16 cellular contexts compared by ENCODE assay signal in the genomic region with DNA sequence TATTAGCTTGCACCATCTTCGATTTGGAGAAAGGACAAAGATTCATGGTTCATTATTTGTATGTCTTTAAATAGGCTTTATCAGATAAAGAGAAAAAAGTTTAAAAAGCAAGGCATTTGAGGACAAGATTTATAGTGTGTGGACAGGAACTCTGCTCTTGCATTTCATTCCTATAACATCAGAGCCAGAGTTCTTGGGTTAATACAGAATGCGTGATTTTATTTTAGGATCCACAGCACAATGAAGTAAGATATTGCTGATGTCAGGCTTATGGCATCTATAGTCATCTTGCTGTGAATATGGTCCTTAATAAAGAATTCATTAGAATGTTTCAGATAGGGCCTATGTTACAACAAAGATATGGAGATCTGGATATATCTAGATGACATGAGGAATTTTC. TPM values are rescaled to one million over a fixed set of nuclear protein-coding genes. Genes with fewer than 3 reads are reported as not detected.
DNase-seq lines count a peak whose midpoint lies in the region; ATAC-seq and TF ChIP-seq lines count a peak whose summit lies in the region.
"Had no signal": no experiment of that assay in that cellular context is flagged by ENCODE, and none has a peak within 500 bp of the region (broad histone marks: within the 10 kb centered on the region; RNA-seq: fewer than 3 reads in every experiment).

No MANE protein-coding gene starts in this region.

- no peaks in the 10 kb centered on the region for H3K9me3 Mint-ChIP-seq in activated T-helper 17 cell treated with anti-CD3 and anti-CD28 coated beads, Interleukin-2, amount 50 U/mL, for 72 hours
- H3K9me3 Mint-ChIP-seq: activated naive CD4-positive, alpha-beta T cell treated with anti-CD3 and anti-CD28 coated beads, Interleukin-2, amount 50 U/mL, for 24 hours had no signal

- H3K9ac ChIP-seq in GM23248 = no peak overlapping the region

- no peaks in the 10 kb centered on the region for H3K9me2 ChIP-seq in GM23248 (ENCODE audit: insufficient read depth)

- H2AFZ ChIP-seq in GM23248 = no peak overlapping the region
- H2AFZ ChIP-seq: hepatocyte had no signal

- intact Hi-C loops in tibial artery (cut with DNase I; ENCODE audit: low total_unique reads) (no loop called here), testis (cut with DNase I; ENCODE audit: low total_unique reads) (no loop called here)

- peaks cover 14% of the 10 kb centered on the region for H3K4me1 Mint-ChIP-seq in activated T-helper 17 cell treated with anti-CD3 and anti-CD28 coated beads, Interleukin-2, amount 50 U/mL, for 72 hours

- peak overlapping the region; percentile 17 for H3K4me3 Mint-ChIP-seq in activated T-helper 17 cell treated with anti-CD3 and anti-CD28 coated beads, Interleukin-2, amount 50 U/mL, for 72 hours
- H3K4me3 Mint-ChIP-seq: activated naive CD4-positive, alpha-beta T cell treated with anti-CD3 and anti-CD28 coated beads, Interleukin-2, amount 50 U/mL, for 24 hours had no signal

- no peak overlapping the region for H3K4me3 ChIP-seq in GM23248
- no peak overlapping the region for H3K4me3 ChIP-seq in tibial artery
- no peak overlapping the region for H3K4me3 ChIP-seq in testis
- H3K4me3 ChIP-seq: hepatocyte, psoas muscle had no signal

- H3K27ac ChIP-seq in GM23248 (no peak overlapping the region), tibial artery (no peak overlapping the region), testis (no peak overlapping the region)
- H3K27ac ChIP-seq: C4-2B, hepatocyte, psoas muscle had no signal

- H3K9me3 ChIP-seq in GM23248 (ENCODE audit: low read depth) (no peaks in the 10 kb centered on the region), tibial artery (no peaks in the 10 kb centered on the region), testis (no peaks in the 10 kb centered on the region)
- H3K9me3 ChIP-seq: psoas muscle had no signal

- no peaks in the 10 kb centered on the region for H3K27me3 ChIP-seq in GM23248 (replicated peaks; ENCODE audit: insufficient read depth)
- no peaks in the 10 kb centered on the region for H3K27me3 ChIP-seq in tibial artery
- H3K27me3 ChIP-seq in testis = no peaks in the 10 kb centered on the region
- H3K27me3 ChIP-seq: hepatocyte had no signal

- peak; percentile 39 for DNase-seq in AG20443 (ENCODE audit: low spot score)
- peak; percentile 71 for DNase-seq in GM23248
- DNase-seq in iris pigment epithelial cell (ENCODE audit: low read depth) = peak; percentile 27
- DNase-seq in tibial artery = no peak
- no peak for DNase-seq in testis
- DNase-seq: activated CD8-positive, alpha-beta memory T cell treated with anti-CD3 and anti-CD28 coated beads, Interleukin-2, amount 50 U/mL, for 48 hours; DMS79; left cardiac atrium; NCI-H1105; psoas muscle had no signal

- H3K36me3 Mint-ChIP-seq in activated T-helper 17 cell treated with anti-CD3 and anti-CD28 coated beads, Interleukin-2, amount 50 U/mL, for 72 hours (ENCODE audit: low read depth) = no peaks in the 10 kb centered on the region
- H3K36me3 Mint-ChIP-seq: activated naive CD4-positive, alpha-beta T cell treated with anti-CD3 and anti-CD28 coated beads, Interleukin-2, amount 50 U/mL, for 24 hours had no signal

- no peak for ATAC-seq in activated T-helper 17 cell treated with anti-CD3 and anti-CD28 coated beads, Interleukin-2, amount 50 U/mL, for 72 hours (replicated peaks)
- ATAC-seq in HG03097 (IDR thresholded peaks at IDR 0.05; ENCODE audit: low FRiP score, unreplicated experiment) (no peak), GM18870 (IDR thresholded peaks at IDR 0.05; ENCODE audit: unreplicated experiment) (no peak)
- ATAC-seq: left cardiac atrium, psoas muscle had no signal

- peak overlapping the region; percentile 14 for H3K4me2 ChIP-seq in GM23248 (ENCODE audit: unreplicated experiment)
- H3K4me2 ChIP-seq: hepatocyte had no signal

- H3K27me3 Mint-ChIP-seq in activated T-helper 17 cell treated with anti-CD3 and anti-CD28 coated beads, Interleukin-2, amount 50 U/mL, for 72 hours = no peaks in the 10 kb centered on the region
- H3K27me3 Mint-ChIP-seq: activated naive CD4-positive, alpha-beta T cell treated with anti-CD3 and anti-CD28 coated beads, Interleukin-2, amount 50 U/mL, for 24 hours had no signal

- H3F3A ChIP-seq in GM23248 (ENCODE audit: insufficient read depth) = peaks cover 11% of the 10 kb centered on the region; the same call in 1 of the 2 replicates

- no peak for TF ChIP-seq POLR2A in testis (IDR thresholded peaks at IDR 0.05)

- TF ChIP-seq CTCF in tibial artery (IDR thresholded peaks at IDR 0.05) (no peak), testis (IDR thresholded peaks at IDR 0.05) (no peak)

- H3K36me3 ChIP-seq in GM23248 (ENCODE audit: low read depth) (no peaks in the 10 kb centered on the region), tibial artery (no peaks in the 10 kb centered on the region), testis (ENCODE audit: low read depth, missing control alignments) (no peaks in the 10 kb centered on the region)

- H3K27ac Mint-ChIP-seq in activated T-helper 17 cell treated with anti-CD3 and anti-CD28 coated beads, Interleukin-2, amount 50 U/mL, for 72 hours = no peak overlapping the region
- H3K27ac Mint-ChIP-seq: activated naive CD4-positive, alpha-beta T cell treated with anti-CD3 and anti-CD28 coated beads, Interleukin-2, amount 50 U/mL, for 24 hours had no signal

- 26 to 29% methylated on average over 2 of the region's 2 CpGs for WGBS in GM23248 (ENCODE audit: low coverage in 1 of 2, low lambda C conversion rate in 2 of 2, missing lambda C conversion rate in 2 of 2), 2 experiments
- WGBS in testis, 2 donors = 74 to 76% methylated on average over 2 of the region's 2 CpGs

- H3K4me1 ChIP-seq in GM23248 (ENCODE audit: insufficient read depth) (peaks cover 26% of the 10 kb centered on the region), tibial artery (peaks cover 0 to 6% (median 0%) of the 10 kb centered on the region in 4 donors), testis (no peaks in the 10 kb centered on the region)

- in situ Hi-C loops in GM23248 (cut with MboI) = no loop called here

- H4K20me1 ChIP-seq in GM23248 (ENCODE audit: insufficient read depth) = no peaks in the 10 kb centered on the region

- no peaks in the 10 kb centered on the region for H3K79me2 ChIP-seq in GM23248 (ENCODE audit: insufficient read depth)
- H3K79me2 ChIP-seq: hepatocyte had no signal

RNA-seq across cellular contexts. Expression of a gene that starts 19.7 kb away (rescaled TPM):
- total RNA-seq in GM23248 (2014; rRNA removed; shearing (Covaris generic)) = 0.22 TPM in 1 of 2 replicates, not detected in the other
- polyA plus RNA-seq in GM23248 (2016; fragmentation: Nextera tagmentation; extraction: Ambion mirVana) (0.18 and 0.23 TPM in 2 replicates), testis (ENCODE audit: insufficient read depth, low read depth, low replicate concordance) (2.8 TPM)
- total RNA-seq in activated T-helper 17 cell treated with anti-CD3 and anti-CD28 coated beads, Interleukin-2, amount 50 U/mL, for 72 hours = 1 to 10 TPM; 2.3 to 5.7 TPM
- 10 to 100 TPM in 1 of 2 donors, 1 to 10 TPM in 1; 8.2 to 26.3 TPM for total RNA-seq in testis

Comparison
In these comparisons a context has a peak if more than half of its experiments do, and no peak if none do; other contexts are left out.
1. DNase-seq: peak in AG20443 (single experiment), GM23248 (single experiment) and iris pigment epithelial cell (single experiment); none in tibial artery (0 of 2) and testis (single experiment).